In the genomic region with DNA sequence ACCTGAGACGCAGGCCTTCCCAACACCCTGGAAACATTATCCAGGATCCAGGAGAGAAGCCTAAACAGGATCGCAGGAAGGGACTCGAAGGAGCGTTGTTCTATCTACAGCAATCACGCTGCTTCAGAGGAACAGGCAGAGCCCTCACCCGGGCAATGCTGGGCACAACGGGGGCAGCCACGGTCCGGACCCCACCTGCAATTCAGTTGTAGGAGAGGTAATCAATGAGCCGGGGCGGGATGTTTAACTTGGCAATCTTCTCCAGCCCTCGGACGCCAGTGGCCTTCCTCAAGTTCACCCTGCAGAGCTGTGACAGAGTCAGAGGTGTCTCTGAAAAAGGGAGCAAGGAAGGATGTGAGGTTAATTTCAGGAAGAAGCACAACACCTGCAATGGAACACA, we compare ENCODE assay signal across 23 cellular contexts.
"Had no signal": no experiment of that assay in that cellular context is flagged by ENCODE, and none has a peak within 500 bp of the region (broad histone marks: within the 10 kb centered on the region; RNA-seq: fewer than 3 reads in every experiment).

No MANE protein-coding gene starts in this region.

- H3K9ac ChIP-seq: parathyroid adenoma had no signal

- H3K4me3 Mint-ChIP-seq: central memory CD8-positive, alpha-beta T cell; effector memory CD8-positive, alpha-beta T cell; mesothelial cell of epicardium; natural killer cell; stimulated activated effector memory CD8-positive, alpha-beta T cell treated with anti-CD3 and anti-CD28 coated beads, Interleukin-12 subunit alpha, Interleukin-12 subunit beta, amount 100 ng/mL, for 72 hours; type B pancreatic cell had no signal

- H3K9me3 Mint-ChIP-seq: central memory CD8-positive, alpha-beta T cell; effector memory CD8-positive, alpha-beta T cell; mesothelial cell of epicardium; natural killer cell; stimulated activated effector memory CD8-positive, alpha-beta T cell treated with anti-CD3 and anti-CD28 coated beads, Interleukin-12 subunit alpha, Interleukin-12 subunit beta, amount 100 ng/mL, for 72 hours; type B pancreatic cell had no signal

- DNase-seq: dermis blood vessel endothelial cell; effector memory CD8-positive, alpha-beta T cell; left cardiac atrium; left ventricle myocardium superior; mesenchymal stem cell; natural killer cell; stimulated activated CD4-positive, alpha-beta T cell treated with anti-CD3 and anti-CD28 coated beads, Interleukin-12 subunit alpha, Interleukin-12 subunit beta, amount 100 ng/mL, for 4 hours; stimulated activated CD4-positive, alpha-beta T cell treated with anti-CD3 and anti-CD28 coated beads, Interleukin-1b, Interleukin-23, amount 100 ng/mL, for 48 hours; stimulated activated CD4-positive, alpha-beta T cell treated with anti-CD3 and anti-CD28 coated beads, Interleukin-4, amount 100 ng/mL, for 1 hour; stimulated activated naive CD4-positive, alpha-beta T cell treated with Interleukin-2 at 50 U/mL for 16 hours; stomach; thyroid gland had no signal

- ATAC-seq: effector memory CD8-positive, alpha-beta T cell; left cardiac atrium; left ventricle myocardium superior; natural killer cell; sciatic nerve; stimulated activated effector memory CD8-positive, alpha-beta T cell treated with anti-CD3 and anti-CD28 coated beads, Interleukin-12 subunit alpha, Interleukin-12 subunit beta, amount 100 ng/mL, for 72 hours had no signal

- H3K4me1 ChIP-seq: parathyroid adenoma had no signal

- H3K27ac Mint-ChIP-seq: effector memory CD8-positive, alpha-beta T cell; mesothelial cell of epicardium; natural killer cell; stimulated activated effector memory CD8-positive, alpha-beta T cell treated with anti-CD3 and anti-CD28 coated beads, Interleukin-12 subunit alpha, Interleukin-12 subunit beta, amount 100 ng/mL, for 72 hours; type B pancreatic cell had no signal

- H3K9me3 ChIP-seq: neutrophil, prostate gland, right atrium auricular region, stomach, thyroid gland had no signal

- H3K27me3 Mint-ChIP-seq: central memory CD8-positive, alpha-beta T cell; effector memory CD8-positive, alpha-beta T cell; type B pancreatic cell had no signal

- H3K36me3 Mint-ChIP-seq: natural killer cell had no signal

- H3K27ac ChIP-seq: coronary artery, neutrophil, parathyroid adenoma, prostate gland, right atrium auricular region, stomach, thyroid gland had no signal

- H3K4me1 Mint-ChIP-seq: central memory CD8-positive, alpha-beta T cell; natural killer cell; stimulated activated effector memory CD8-positive, alpha-beta T cell treated with anti-CD3 and anti-CD28 coated beads, Interleukin-12 subunit alpha, Interleukin-12 subunit beta, amount 100 ng/mL, for 72 hours had no signal

- H3K27me3 ChIP-seq: neutrophil, right atrium auricular region, stomach, thyroid gland had no signal

- H3K4me3 ChIP-seq: coronary artery, prostate gland, right atrium auricular region, smooth muscle cell, stomach, thyroid gland had no signal
